ENCODE assay signal across 9 cellular contexts in genomic region chr4:123856689-123857545, GRCh38.
DNase-seq lines count a peak whose midpoint lies in the region; ATAC-seq and TF ChIP-seq lines count a peak whose summit lies in the region.
"Had no signal": no experiment of that assay in that cellular context is flagged by ENCODE, and none has a peak within 500 bp of the region (broad histone marks: within the 10 kb centered on the region; RNA-seq: fewer than 3 reads in every experiment).

No MANE protein-coding gene starts in this region.

- intact Hi-C loops in heart left ventricle (cut with DNase I), result loop anchor here in 1 of 10 donors (10.0 kb wide), 1 partner anchor 112 kb away; no protein-coding TSS in a partner anchor
- intact Hi-C loops in activated T-helper 1 cell treated with anti-CD3 and anti-CD28 coated beads, Interleukin-12 subunit alpha, Interleukin-12 subunit beta, Interleukin-2, Interleukin-4 antibody, amounts not matched to agents 30 ng/mL and 10 ng/mL and 1 ng/mL, durations not matched to agents 14 hours and 24 hours and 36 hours (cut with micrococcal nuclease), result no loop called here

- ATAC-seq in GM23338 (peak; percentile 91), heart left ventricle (peak; percentile 83 to 94 (median 90)), GM18858 (IDR thresholded peaks at IDR 0.05; ENCODE audit: unreplicated experiment) (no peak), GM19035 (IDR thresholded peaks at IDR 0.05; ENCODE audit: unreplicated experiment) (no peak), GM21515 (IDR thresholded peaks at IDR 0.05; ENCODE audit: unreplicated experiment) (no peak)
- ATAC-seq: HCT116 had no signal

- peaks cover 23% of the 10 kb centered on the region for H3K4me1 Mint-ChIP-seq in GM23338
- no peaks in the 10 kb centered on the region for H3K4me1 Mint-ChIP-seq in activated T-helper 1 cell treated with anti-CD3 and anti-CD28 coated beads, Interleukin-12 subunit alpha, Interleukin-12 subunit beta, Interleukin-2, Interleukin-4 antibody, amounts not matched to agents 30 ng/mL and 10 ng/mL and 1 ng/mL, durations not matched to agents 14 hours and 24 hours and 36 hours (ENCODE audit: low read depth)

- peak; percentile 83 for DNase-seq in GM23338 (ENCODE audit: low spot score)
- DNase-seq in SW480 (ENCODE audit: low spot score), result peak; percentile 35
- peak in 4 of 5 donors; percentile 56 to 72 (median 59) for DNase-seq in heart left ventricle
- DNase-seq in pulmonary artery endothelial cell (ENCODE audit: low read depth, low spot score), result peak; percentile 71
- DNase-seq in activated T-helper 1 cell treated with anti-CD3 and anti-CD28 coated beads, Interleukin-12 subunit alpha, Interleukin-12 subunit beta, Interleukin-2, Interleukin-4 antibody, amounts not matched to agents 30 ng/mL and 10 ng/mL and 1 ng/mL, durations not matched to agents 14 hours and 24 hours and 36 hours (ENCODE audit: low spot score), result no peak

- TF ChIP-seq CTCF in GM23338 (conservative IDR thresholded peaks at IDR 0.05; ENCODE audit: low read depth in 2 of 2) (no peak; a peak in 1 of 4 replicates), heart left ventricle (IDR thresholded peaks at IDR 0.05) (peak in 7 of 12 donors; percentile 7 to 37 (median 22))

- H3K27me3 ChIP-seq in GM23338 (ENCODE audit: insufficient read depth), result no peaks in the 10 kb centered on the region
- no peaks in the 10 kb centered on the region for H3K27me3 ChIP-seq in heart left ventricle

- H3K4me3 Mint-ChIP-seq in GM23338, result no peak overlapping the region
- no peak overlapping the region for H3K4me3 Mint-ChIP-seq in activated T-helper 1 cell treated with anti-CD3 and anti-CD28 coated beads, Interleukin-12 subunit alpha, Interleukin-12 subunit beta, Interleukin-2, Interleukin-4 antibody, amounts not matched to agents 30 ng/mL and 10 ng/mL and 1 ng/mL, durations not matched to agents 14 hours and 24 hours and 36 hours

- H3K4me3 ChIP-seq in GM23338, result no peak overlapping the region
- H3K4me3 ChIP-seq in heart left ventricle, result peak overlapping the region in 6 of 12 donors; percentile 0 to 25 (median 18)

- WGBS in heart left ventricle, 4 donors, result 7 to 14% (median 8%) methylated on average over 9 of the region's 9 CpGs

- peak overlapping the region; percentile 58 for H3K4me2 ChIP-seq in GM23338

- H3K27ac Mint-ChIP-seq in GM23338, result no peak overlapping the region
- no peak overlapping the region for H3K27ac Mint-ChIP-seq in activated T-helper 1 cell treated with anti-CD3 and anti-CD28 coated beads, Interleukin-12 subunit alpha, Interleukin-12 subunit beta, Interleukin-2, Interleukin-4 antibody, amounts not matched to agents 30 ng/mL and 10 ng/mL and 1 ng/mL, durations not matched to agents 14 hours and 24 hours and 36 hours

- no peaks in the 10 kb centered on the region for H4K20me1 ChIP-seq in GM23338 (replicated peaks; ENCODE audit: insufficient read depth)

- TF ChIP-seq POLR2A in heart left ventricle (IDR thresholded peaks at IDR 0.05), result no peak

- H3K36me3 ChIP-seq in GM23338 (ENCODE audit: insufficient read depth), result no peaks in the 10 kb centered on the region
- no peaks in the 10 kb centered on the region for H3K36me3 ChIP-seq in heart left ventricle

- H3K9me2 ChIP-seq in GM23338 (ENCODE audit: insufficient read depth), result no peaks in the 10 kb centered on the region; the same call in 1 of the 2 replicates

- peaks cover 1% of the 10 kb centered on the region for H3K27me3 Mint-ChIP-seq in GM23338 (ENCODE audit: insufficient read depth, low read depth, poor library complexity)
- peaks cover 3% of the 10 kb centered on the region for H3K27me3 Mint-ChIP-seq in activated T-helper 1 cell treated with anti-CD3 and anti-CD28 coated beads, Interleukin-12 subunit alpha, Interleukin-12 subunit beta, Interleukin-2, Interleukin-4 antibody, amounts not matched to agents 30 ng/mL and 10 ng/mL and 1 ng/mL, durations not matched to agents 14 hours and 24 hours and 36 hours (ENCODE audit: insufficient read depth)

- H3K9me3 Mint-ChIP-seq in GM23338, result no peaks in the 10 kb centered on the region
- no peaks in the 10 kb centered on the region for H3K9me3 Mint-ChIP-seq in activated T-helper 1 cell treated with anti-CD3 and anti-CD28 coated beads, Interleukin-12 subunit alpha, Interleukin-12 subunit beta, Interleukin-2, Interleukin-4 antibody, amounts not matched to agents 30 ng/mL and 10 ng/mL and 1 ng/mL, durations not matched to agents 14 hours and 24 hours and 36 hours

- no peaks in the 10 kb centered on the region for H3K79me2 ChIP-seq in GM23338 (replicated peaks; ENCODE audit: insufficient read depth)

- H3K27ac ChIP-seq in GM23338 (ENCODE audit: low read depth), result no peak overlapping the region
- peak overlapping the region; percentile 19 to 83 (median 72) for H3K27ac ChIP-seq in heart left ventricle

- H3K36me3 Mint-ChIP-seq in GM23338 (ENCODE audit: low read depth), result no peaks in the 10 kb centered on the region
- no peaks in the 10 kb centered on the region for H3K36me3 Mint-ChIP-seq in activated T-helper 1 cell treated with anti-CD3 and anti-CD28 coated beads, Interleukin-12 subunit alpha, Interleukin-12 subunit beta, Interleukin-2, Interleukin-4 antibody, amounts not matched to agents 30 ng/mL and 10 ng/mL and 1 ng/mL, durations not matched to agents 14 hours and 24 hours and 36 hours (ENCODE audit: low read depth)

- peak overlapping the region; percentile 84 for H2AFZ ChIP-seq in GM23338

- H3F3A ChIP-seq in GM23338 (replicated peaks; ENCODE audit: low read depth), result no peaks in the 10 kb centered on the region

- peaks cover 7% of the 10 kb centered on the region; the same call in 1 of the 2 replicates for H3K4me1 ChIP-seq in GM23338 (ENCODE audit: insufficient read depth)
- peaks cover 0 to 41% (median 29%) of the 10 kb centered on the region in 12 donors for H3K4me1 ChIP-seq in heart left ventricle

- H3K9me3 ChIP-seq in heart left ventricle, result peaks cover 0 to under 1% (median 0%) of the 10 kb centered on the region in 12 donors

TF ChIP-seq in GM23338, 12 proteins besides CTCF, POLR2A, EP300 and RAD21 (continues in another document):
- no peak for TF ChIP-seq ETS1 (IDR thresholded peaks at IDR 0.05)
- no peak for TF ChIP-seq NANOG (IDR thresholded peaks at IDR 0.05; ENCODE audit: borderline replicate concordance)

Comparison
In these comparisons a context has a peak if more than half of its experiments do, and no peak if none do; other contexts are left out.
1. ATAC-seq: peak in GM23338 (single experiment) and heart left ventricle (4 of 4); none in GM18858 (single experiment), GM19035 (single experiment) and GM21515 (single experiment).
2. CTCF ChIP-seq: peak in heart left ventricle (7 of 12); none in GM23338 (0 of 2).